ENCODE assay signal across 11 cellular contexts in the genomic region with DNA sequence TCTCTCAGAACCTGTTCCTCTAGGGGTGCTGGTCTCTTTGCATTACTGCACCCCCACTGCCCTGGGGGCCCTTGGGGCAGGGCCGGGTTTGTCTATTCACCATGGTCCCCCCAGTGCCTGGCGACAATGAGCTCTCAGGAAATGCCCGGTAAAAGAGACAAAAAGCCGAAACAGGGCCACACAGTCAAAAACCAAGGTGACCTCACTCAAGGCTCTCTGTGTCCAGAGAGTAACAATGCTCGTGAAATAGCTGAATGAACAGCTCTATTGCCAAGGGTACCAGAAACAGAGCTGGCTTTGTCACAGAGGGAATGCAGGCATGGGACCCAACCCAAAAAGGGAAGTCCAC. TPM values are rescaled to one million over a fixed set of nuclear protein-coding genes. Genes with fewer than 3 reads are reported as not detected.
A peak's percentile ranks its signal among the peaks of the same experiment; 100 is the strongest.
DNase-seq lines count a peak whose midpoint lies in the region; ATAC-seq and TF ChIP-seq lines count a peak whose summit lies in the region.
"Had no signal": no experiment of that assay in that cellular context is flagged by ENCODE, and none has a peak within 500 bp of the region (broad histone marks: within the 10 kb centered on the region; RNA-seq: fewer than 3 reads in every experiment).

No MANE protein-coding gene starts in this region.

- H3K27ac ChIP-seq in Peyer's patch = peak overlapping the region; percentile 9 to 52 (median 50)
- H3K27ac ChIP-seq in esophagus squamous epithelium = peak overlapping the region; percentile 46 to 87 (median 74)
- peak overlapping the region; percentile 19 for H3K27ac ChIP-seq in rectal smooth muscle tissue (ENCODE audit: low read depth, low read length)

- intact Hi-C loops in esophagus squamous epithelium (cut with DNase I) = no loop called here

- WGBS in esophagus squamous epithelium, 2 donors = 44 to 80% methylated on average over 1 to 3 of the region's 5 CpGs

- H3K36me3 ChIP-seq in Peyer's patch (no peaks in the 10 kb centered on the region), esophagus squamous epithelium (peaks cover 0 to 7% (median 0%) of the 10 kb centered on the region in 3 donors), rectal smooth muscle tissue (ENCODE audit: control insufficient read depth, insufficient read depth, low read length) (no peaks in the 10 kb centered on the region)

- TF ChIP-seq CTCF in AG10803 (conservative IDR thresholded peaks at IDR 0.05; ENCODE audit: low read length) = no peak
- TF ChIP-seq CTCF in Peyer's patch (IDR thresholded peaks at IDR 0.05) = no peak
- TF ChIP-seq CTCF in esophagus squamous epithelium (IDR thresholded peaks at IDR 0.05) = no peak

- no peaks in the 10 kb centered on the region for H3K9me3 ChIP-seq in Peyer's patch
- no peaks in the 10 kb centered on the region for H3K9me3 ChIP-seq in esophagus squamous epithelium

- DNase-seq in AG10803 (ENCODE audit: low read depth) = peak; percentile 38
- no peak for DNase-seq in Peyer's patch
- DNase-seq in esophagus squamous epithelium (lab: John Stamatoyannopoulos, UW) = no peak
- no peak for DNase-seq in NCI-H748 (lab: John Stamatoyannopoulos, UW; ENCODE audit: unreplicated experiment)
- no peak for DNase-seq in putamen (ENCODE audit: low spot score)
- DNase-seq: activated CD4-positive, alpha-beta T cell treated with anti-CD3 and anti-CD28 coated beads for 1 hour; activated T-cell treated with anti-CD3 and anti-CD28 coated beads, Interleukin-2, amount 50 U/mL, for 1 hour had no signal

- no peaks in the 10 kb centered on the region for H3K27me3 ChIP-seq in Peyer's patch
- no peaks in the 10 kb centered on the region for H3K27me3 ChIP-seq in esophagus squamous epithelium
- H3K27me3 ChIP-seq in rectal smooth muscle tissue (ENCODE audit: control insufficient read depth, insufficient read depth, low read length) = no peaks in the 10 kb centered on the region

- TF ChIP-seq POLR2A in Peyer's patch (IDR thresholded peaks at IDR 0.05) (no peak), esophagus squamous epithelium (IDR thresholded peaks at IDR 0.05) (no peak)

- H3K4me3 ChIP-seq in AG10803 (ENCODE audit: low read length) (no peak overlapping the region), Peyer's patch (no peak overlapping the region), esophagus squamous epithelium (no peak overlapping the region), rectal smooth muscle tissue (ENCODE audit: low read length) (no peak overlapping the region)
- H3K4me3 ChIP-seq: skin epidermis had no signal

- no peak overlapping the region for H3K9ac ChIP-seq in rectal smooth muscle tissue (ENCODE audit: low read length)

- H3K4me1 ChIP-seq in Peyer's patch (peaks cover 0 to 20% (median 1%) of the 10 kb centered on the region in 4 donors), esophagus squamous epithelium (peaks cover 9 to 60% (median 33%) of the 10 kb centered on the region in 3 donors), rectal smooth muscle tissue (ENCODE audit: control insufficient read depth, insufficient read depth, low read length) (peaks cover 21% of the 10 kb centered on the region)

- ATAC-seq in GM21447 (IDR thresholded peaks at IDR 0.05; ENCODE audit: unreplicated experiment) (no peak), HG03457 (IDR thresholded peaks at IDR 0.05; ENCODE audit: unreplicated experiment) (no peak)

RNA-seq across cellular contexts. Expression of a gene that starts 16.0 kb away (rescaled TPM):
- 10 to 100 TPM in 3 of 4 donors, 1 to 10 TPM in 1; 5.8 to 26.4 (median 11.7) TPM for total RNA-seq in Peyer's patch
- total RNA-seq in esophagus squamous epithelium = 10 to 100 TPM in 3 of 4 donors, 1 to 10 TPM in 1; 7.1 to 22.1 (median 13.8) TPM

Comparison
In these comparisons a context has a peak if more than half of its experiments do, and no peak if none do; other contexts are left out.
1. H3K27ac ChIP-seq: peak in every context shown above with its lines; median percentile 74 in esophagus squamous epithelium; 50 in Peyer's patch; 19 in rectal smooth muscle tissue.